In the genomic region with DNA sequence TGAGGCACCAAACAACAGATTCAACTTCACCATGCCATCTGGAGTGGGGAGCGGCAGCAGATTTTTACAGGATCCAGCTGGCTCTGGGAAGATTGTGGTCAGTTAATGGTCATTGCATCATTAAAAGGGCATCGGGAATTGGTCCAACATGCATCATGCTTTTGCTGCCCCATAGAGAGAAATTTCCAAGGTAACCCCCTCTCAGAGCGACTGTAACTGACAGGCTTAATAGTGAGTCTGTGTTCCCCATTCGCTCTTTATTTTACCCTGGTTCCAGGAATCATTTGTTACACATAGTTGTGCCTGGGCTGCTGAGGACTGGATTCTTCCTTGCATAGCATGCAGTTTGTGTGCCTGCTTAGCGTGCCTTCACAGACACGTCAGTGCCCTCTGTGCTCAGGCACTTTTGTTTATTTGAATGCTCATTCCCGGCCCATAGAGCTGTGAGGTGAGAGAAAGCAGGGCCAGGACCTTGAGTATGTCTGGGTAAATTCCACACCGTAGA, we compare ENCODE assay signal across 14 cellular contexts. TPM values are rescaled to one million over a fixed set of nuclear protein-coding genes. Genes with fewer than 3 reads are reported as not detected.
DNase-seq lines count a peak whose midpoint lies in the region; ATAC-seq, FAIRE-seq and TF ChIP-seq lines count a peak whose summit lies in the region.
"Had no signal": no experiment of that assay in that cellular context is flagged by ENCODE, and none has a peak within 500 bp of the region (broad histone marks: within the 10 kb centered on the region; RNA-seq: fewer than 3 reads in every experiment).

No MANE protein-coding gene starts in this region.

- DNase-seq in AG04449 (ENCODE audit: low read depth, low spot score): peak; percentile 49
- peak; percentile 32 for DNase-seq in H54 (ENCODE audit: insufficient read length, low spot score)
- peak; percentile 41 to 83 for DNase-seq in cardiac fibroblast (ENCODE audit: low read depth in 2 of 2)
- DNase-seq in kidney glomerular epithelial cell (lab: John Stamatoyannopoulos, UW): peak; percentile 56
- no peak for DNase-seq in CD14-positive monocyte (ENCODE audit: low spot score)
- DNase-seq in stimulated activated naive CD4-positive, alpha-beta T cell treated with Interleukin-2 at 50 U/mL for 16 hours (lab: John Stamatoyannopoulos, UW): no peak
- DNase-seq: activated CD4-positive, alpha-beta T cell treated with anti-CD3 and anti-CD28 coated beads, Interleukin-2, amount 50 U/mL, for 4 hours; activated effector memory CD4-positive, alpha-beta T cell treated with Interleukin-2 at 50 U/mL for 16 hours; BE2C; kidney; stimulated activated CD4-positive, alpha-beta T cell treated with anti-CD3 and anti-CD28 coated beads, Interleukin-12 subunit alpha, Interleukin-12 subunit beta, amount 100 ng/mL, for 4 hours had no signal

- H3K9me3 Mint-ChIP-seq in CD14-positive monocyte: peaks cover 0 to 6% (median 5%) of the 10 kb centered on the region in 7 donors

- no peak overlapping the region for H3K4me3 ChIP-seq in AG04449 (ENCODE audit: low read depth, low read length)
- no peak overlapping the region for H3K4me3 ChIP-seq in cardiac fibroblast (replicated peaks in 1 of 2; ENCODE audit: low read depth in 2 of 2, low read length in 2 of 2)

- H3K27me3 Mint-ChIP-seq in CD14-positive monocyte (ENCODE audit: low read depth in 3 of 3): peaks cover 9 to 35% (median 22%) of the 10 kb centered on the region in 3 donors

- no peak overlapping the region for H3K27ac Mint-ChIP-seq in CD14-positive monocyte

- POLR2A ChIA-PET in AG04449 (lab: Yijun Ruan, JAX): no interaction called here

- no peak overlapping the region for H3K4me3 Mint-ChIP-seq in CD14-positive monocyte

- intact Hi-C loops in CD14-positive monocyte (cut with micrococcal nuclease): no loop called here

- no peak for TF ChIP-seq CTCF in AG04449 (IDR thresholded peaks at IDR 0.05; ENCODE audit: insufficient read depth, low read length, missing control alignments)
- TF ChIP-seq CTCF in cardiac fibroblast (IDR thresholded peaks at IDR 0.05; ENCODE audit: low read depth, low read length): no peak
- no peak for TF ChIP-seq CTCF in CD14-positive monocyte (IDR thresholded peaks at IDR 0.05)

- FAIRE-seq in H54 (lab: Jason Lieb, UNC): no peak
- FAIRE-seq: kidney had no signal

- no peaks in the 10 kb centered on the region for H3K36me3 Mint-ChIP-seq in CD14-positive monocyte

- ATAC-seq in GM18498 (IDR thresholded peaks at IDR 0.05; ENCODE audit: unreplicated experiment) (no peak), GM21825 (IDR thresholded peaks at IDR 0.05; ENCODE audit: unreplicated experiment) (no peak)
- ATAC-seq: Panc1 had no signal

- peaks cover 10% of the 10 kb centered on the region for H3K4me1 Mint-ChIP-seq in CD14-positive monocyte

- CTCF ChIA-PET in AG04449 (lab: Yijun Ruan, JAX): interaction anchor here (0.8 to 4.1 kb wide), 4 partner anchors 12 to 252 kb away, joined by 3 to 18 read pairs (median 4); no protein-coding TSS in a partner anchor

- no peak for TF ChIP-seq POLR2A in H54 (IDR thresholded peaks at IDR 0.05; ENCODE audit: low read depth, low read length)

RNA-seq across cellular contexts. Expression of a gene that starts 49.9 kb away (rescaled TPM):
- polyA plus RNA-seq in CD14-positive monocyte: under 1 TPM in 1 of 2 donors, not detected in 1; 0.16 TPM

Comparison
In these comparisons a context has a peak if more than half of its experiments do, and no peak if none do; other contexts are left out.
1. DNase-seq: peak in AG04449 (single experiment), H54 (single experiment), cardiac fibroblast (2 of 2) and kidney glomerular epithelial cell (single experiment); none in CD14-positive monocyte (single experiment) and stimulated activated naive CD4-positive, alpha-beta T cell treated with Interleukin-2 at 50 U/mL for 16 hours (single experiment).